8 cellular contexts compared by ENCODE assay signal in genomic region chr14:30223385-30223785, GRCh38.
DNase-seq lines count a peak whose midpoint lies in the region; ATAC-seq and TF ChIP-seq lines count a peak whose summit lies in the region.

No MANE protein-coding gene starts in this region.

- H3K9ac ChIP-seq in mammary epithelial cell (ENCODE audit: insufficient read depth, low read length) = no peak overlapping the region

- peak overlapping the region; percentile 38 for H3K4me2 ChIP-seq in mammary epithelial cell (ENCODE audit: insufficient read depth, low read depth, low read length)

- dilution Hi-C loops in mammary epithelial cell (cut with HindIII; ENCODE audit: low sequenced_read_pairs) = no loop called here

- ATAC-seq in GM21447 (IDR thresholded peaks at IDR 0.05; ENCODE audit: unreplicated experiment) = no peak
- no peak for ATAC-seq in GM18907 (IDR thresholded peaks at IDR 0.05; ENCODE audit: unreplicated experiment)
- ATAC-seq in HG03045 (IDR thresholded peaks at IDR 0.05; ENCODE audit: unreplicated experiment) = no peak

- H3K4me3 ChIP-seq in AG10803 (ENCODE audit: low read length) (no peak overlapping the region), mammary epithelial cell (replicated peaks in 1 of 3; ENCODE audit: insufficient read depth in 1 of 3, low read depth in 2 of 3, low read length in 3 of 3) (no peak overlapping the region), lower leg skin (ENCODE audit: low read depth, poor library complexity, severe bottlenecking) (no peak overlapping the region)

- no peak overlapping the region for H3K27ac ChIP-seq in mammary epithelial cell (ENCODE audit: insufficient read depth, low read depth, low read length)

- H3K27me3 ChIP-seq in mammary epithelial cell (ENCODE audit: insufficient read depth, low read length) = no peaks in the 10 kb centered on the region

- no peak overlapping the region for H2AFZ ChIP-seq in mammary epithelial cell (ENCODE audit: low read depth, low read length)

- in situ Hi-C loops in mammary epithelial cell (cut with MboI; ENCODE audit: low sequenced_read_pairs in 2 of 2) (loop anchor here (25.0 kb wide), 1 partner anchor 1461 kb away; the partner anchor contains the start of gene FOXG1 (in 2 of the 2)), GM13976 (cut with MboI; ENCODE audit: low sequenced_read_pairs, unreplicated experiment) (loop anchor here (25.0 kb wide), 1 partner anchor 1461 kb away; the partner anchor contains the start of gene FOXG1)

- TF ChIP-seq CTCF in AG10803 (conservative IDR thresholded peaks at IDR 0.05; ENCODE audit: low read length) (no peak), mammary epithelial cell (conservative IDR thresholded peaks at IDR 0.05 in 1 of 2, IDR thresholded peaks at IDR 0.05 in 1 of 2; ENCODE audit: extremely low read depth in 1 of 2, insufficient read depth in 1 of 2, low read depth in 1 of 2, low read length in 2 of 2) (no peak), lower leg skin (IDR thresholded peaks at IDR 0.05) (no peak), GM13976 (IDR thresholded peaks at IDR 0.05; ENCODE audit: borderline replicate concordance, control extremely low read depth, extremely low read depth, insufficient read depth, missing control alignments) (no peak)

- intact Hi-C loops in mammary epithelial cell (cut with micrococcal nuclease) (loop anchor here (2.0 to 10.0 kb wide), 2 partner anchors 47 to 1569 kb away; no protein-coding TSS in a partner anchor), lower leg skin (cut with DNase I; ENCODE audit: low total_unique reads) (no loop called here)

- peaks cover 24% of the 10 kb centered on the region for H3K4me1 ChIP-seq in mammary epithelial cell (ENCODE audit: insufficient read depth, low read length)

- WGBS in mammary epithelial cell (ENCODE audit: low coverage, missing lambda C conversion rate) = 0% methylated on average over 2 of the region's 2 CpGs
- 36 to 49% methylated on average over 2 of the region's 2 CpGs for WGBS in lower leg skin, 2 donors

- H3K36me3 ChIP-seq in mammary epithelial cell (ENCODE audit: insufficient read depth, low read length) = no peaks in the 10 kb centered on the region

- BruUV-seq in mammary epithelial cell (replicated peaks; lab: Mats Ljungman, UMichigan) = no TSS peak

- H4K20me1 ChIP-seq in mammary epithelial cell (ENCODE audit: insufficient read depth, low read length) = no peaks in the 10 kb centered on the region

- CTCF ChIA-PET in mammary epithelial cell (lab: Charles Lee; ENCODE audit: low non-redundant PET) = interaction anchor here (1.2 kb wide), 1 partner anchor 47 kb away, joined by 6 read pairs; no protein-coding TSS in a partner anchor

- H3K9me3 ChIP-seq in mammary epithelial cell (replicated peaks; ENCODE audit: insufficient read depth, low read length) = no peaks in the 10 kb centered on the region

- no peak for TF ChIP-seq POLR2A in lower leg skin (IDR thresholded peaks at IDR 0.05)

- DNase-seq in AG10803 (ENCODE audit: low read depth) = peak; percentile 80
- peak; percentile 90 for DNase-seq in NCI-H146 (lab: John Stamatoyannopoulos, UW)
- peak; percentile 89 for DNase-seq in mammary epithelial cell
- peak; percentile 68 to 87 for DNase-seq in lower leg skin (ENCODE audit: low spot score in 2 of 2)
- DNase-seq in GM13976 (ENCODE audit: low spot score) = no peak

- no peaks in the 10 kb centered on the region for H3K79me2 ChIP-seq in mammary epithelial cell (ENCODE audit: insufficient read depth, low read length)
